ENCODE assay signal across 8 cellular contexts in the genomic region with DNA sequence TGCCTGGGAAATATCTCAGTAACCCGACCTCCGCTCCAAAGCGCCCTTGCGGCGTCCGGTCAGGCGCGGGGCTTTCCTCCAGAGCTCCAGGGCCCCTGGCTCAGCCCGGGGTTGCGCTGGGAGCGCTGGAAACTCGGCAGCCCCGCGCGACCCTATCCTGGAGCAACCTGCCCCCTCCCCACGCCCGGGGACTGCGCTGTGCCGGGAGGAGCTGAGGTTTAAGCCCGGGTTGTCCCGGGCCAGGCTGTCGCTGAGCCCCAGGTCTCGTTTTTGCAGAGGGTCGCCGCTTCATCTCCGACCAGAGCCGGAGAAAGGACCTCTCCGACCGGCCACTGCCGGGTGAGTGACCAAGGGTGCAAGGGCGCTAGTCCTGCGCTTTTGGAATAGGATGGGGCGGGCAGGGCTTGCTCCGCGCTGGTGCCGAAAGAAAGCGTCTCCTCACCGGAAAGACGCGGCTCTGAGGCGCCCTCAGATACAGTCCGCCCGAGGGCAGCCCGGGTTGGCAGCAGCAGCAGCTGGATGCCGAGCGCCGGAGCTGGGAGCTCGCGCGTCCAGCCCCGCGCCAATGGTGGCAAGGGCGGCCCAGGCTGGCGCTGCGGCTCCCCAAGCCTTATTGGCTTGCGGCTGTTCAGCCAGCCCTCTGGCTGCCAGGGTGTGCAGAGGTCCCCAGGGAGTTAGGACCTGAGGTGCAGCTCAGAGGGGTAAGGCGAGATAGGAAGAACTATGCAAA. TPM values are rescaled to one million over a fixed set of nuclear protein-coding genes. Genes with fewer than 3 reads are reported as not detected.
DNase-seq lines count a peak whose midpoint lies in the region; ATAC-seq, FAIRE-seq and TF ChIP-seq lines count a peak whose summit lies in the region.

No MANE protein-coding gene starts in this region.

- no peaks in the 10 kb centered on the region for H3K36me3 Mint-ChIP-seq in activated T-cell treated with anti-CD3 and anti-CD28 coated beads, Interleukin-2, amount 50 U/mL, for 4 hours (ENCODE audit: insufficient read depth)
- H3K36me3 Mint-ChIP-seq in stimulated activated naive B cell treated with anti-CD40 and anti-IgM and Interleukin-4, amounts not matched to agents 10 μg/mL and 1 μg/mL and 100 μg/mL, for 72 hours = no peaks in the 10 kb centered on the region

- H3K27ac Mint-ChIP-seq in stimulated activated naive B cell treated with anti-CD40 and anti-IgM and Interleukin-4, amounts not matched to agents 10 μg/mL and 1 μg/mL and 100 μg/mL, for 72 hours = no peak overlapping the region

- peaks cover 11% of the 10 kb centered on the region for H3K4me1 Mint-ChIP-seq in activated T-cell treated with anti-CD3 and anti-CD28 coated beads, Interleukin-2, amount 50 U/mL, for 4 hours (ENCODE audit: low read depth)
- peaks cover 0 to 3% of the 10 kb centered on the region in 2 donors for H3K4me1 Mint-ChIP-seq in stimulated activated naive B cell treated with anti-CD40 and anti-IgM and Interleukin-4, amounts not matched to agents 10 μg/mL and 1 μg/mL and 100 μg/mL, for 72 hours

- DNase-seq in Ammon's horn (ENCODE audit: low spot score) (peak; percentile 66), GM19239 (ENCODE audit: insufficient read length, low spot score) (peak; percentile 52), NCI-H748 (lab: John Stamatoyannopoulos, UW; ENCODE audit: unreplicated experiment) (peak; percentile 85), esophagus squamous epithelium (lab: John Stamatoyannopoulos, UW) (no peak)
- DNase-seq in activated T-cell treated with anti-CD3 and anti-CD28 coated beads, Interleukin-2, amount 50 U/mL, for 4 hours = peak; percentile 40
- peak; percentile 60 for DNase-seq in stimulated activated naive B cell treated with anti-CD40 and anti-IgM and Interleukin-4, amounts not matched to agents 10 μg/mL and 1 μg/mL and 100 μg/mL, for 72 hours

- H3K9me3 Mint-ChIP-seq in activated T-cell treated with anti-CD3 and anti-CD28 coated beads, Interleukin-2, amount 50 U/mL, for 4 hours = peaks cover 11% of the 10 kb centered on the region
- peaks cover 6 to 10% of the 10 kb centered on the region in 2 donors for H3K9me3 Mint-ChIP-seq in stimulated activated naive B cell treated with anti-CD40 and anti-IgM and Interleukin-4, amounts not matched to agents 10 μg/mL and 1 μg/mL and 100 μg/mL, for 72 hours

- H3K4me1 ChIP-seq in esophagus squamous epithelium (peaks cover 4 to 15% (median 9%) of the 10 kb centered on the region in 3 donors), muscle layer of duodenum (ENCODE audit: control insufficient read depth in 1 of 2, insufficient read depth in 2 of 2, low read length in 2 of 2) (peaks cover 0 to 21% of the 10 kb centered on the region in 2 donors)

- no peaks in the 10 kb centered on the region for H3K9me3 ChIP-seq in esophagus squamous epithelium
- no peaks in the 10 kb centered on the region for H3K9me3 ChIP-seq in muscle layer of duodenum (ENCODE audit: control insufficient read depth in 1 of 2, low read length in 2 of 2)

- H3K27me3 Mint-ChIP-seq in activated T-cell treated with anti-CD3 and anti-CD28 coated beads, Interleukin-2, amount 50 U/mL, for 4 hours (ENCODE audit: low read depth) = peaks cover 34% of the 10 kb centered on the region
- peaks cover 27 to 47% of the 10 kb centered on the region in 2 donors for H3K27me3 Mint-ChIP-seq in stimulated activated naive B cell treated with anti-CD40 and anti-IgM and Interleukin-4, amounts not matched to agents 10 μg/mL and 1 μg/mL and 100 μg/mL, for 72 hours

- peaks cover 0 to 42% (median 4%) of the 10 kb centered on the region in 4 donors for H3K27me3 ChIP-seq in esophagus squamous epithelium
- no peaks in the 10 kb centered on the region for H3K27me3 ChIP-seq in muscle layer of duodenum (ENCODE audit: low read depth, low read length)

- no peak for TF ChIP-seq POLR2A in esophagus squamous epithelium (IDR thresholded peaks at IDR 0.05)

- WGBS in esophagus squamous epithelium, 2 donors = 0 to 7% methylated on average over 1 to 17 of the region's 57 CpGs

- no peak for TF ChIP-seq CTCF in esophagus squamous epithelium (IDR thresholded peaks at IDR 0.05)

- H3K4me3 ChIP-seq in esophagus squamous epithelium (peak overlapping the region; percentile 35 to 69 (median 56)), muscle layer of duodenum (ENCODE audit: low read depth in 1 of 2, low read length in 2 of 2) (peak overlapping the region; percentile 53 to 80)

- no peaks in the 10 kb centered on the region for H3K36me3 ChIP-seq in esophagus squamous epithelium
- H3K36me3 ChIP-seq in muscle layer of duodenum (ENCODE audit: control insufficient read depth in 1 of 2, insufficient read depth in 2 of 2, low read length in 2 of 2) = no peaks in the 10 kb centered on the region

- intact Hi-C loops in esophagus squamous epithelium (cut with DNase I) = no loop called here

- H3K4me3 Mint-ChIP-seq in activated T-cell treated with anti-CD3 and anti-CD28 coated beads, Interleukin-2, amount 50 U/mL, for 4 hours = peak overlapping the region; percentile 75
- H3K4me3 Mint-ChIP-seq in stimulated activated naive B cell treated with anti-CD40 and anti-IgM and Interleukin-4, amounts not matched to agents 10 μg/mL and 1 μg/mL and 100 μg/mL, for 72 hours = peak overlapping the region; percentile 81 to 86

- H3K27ac ChIP-seq in esophagus squamous epithelium (no peak overlapping the region), muscle layer of duodenum (ENCODE audit: low read length) (no peak overlapping the region)

- FAIRE-seq in GM19239 (lab: Jason Lieb, UNC) = peak; percentile 83

- peak; percentile 89 for ATAC-seq in HG03354 (IDR thresholded peaks at IDR 0.05; ENCODE audit: poor library complexity, severe bottlenecking, unreplicated experiment)
- ATAC-seq in activated T-cell treated with anti-CD3 and anti-CD28 coated beads, Interleukin-2, amount 50 U/mL, for 4 hours = peak; percentile 96 to 98
- peak; percentile 94 to 96 for ATAC-seq in stimulated activated naive B cell treated with anti-CD40 and anti-IgM and Interleukin-4, amounts not matched to agents 10 μg/mL and 1 μg/mL and 100 μg/mL, for 72 hours (replicated peaks)

RNA-seq across cellular contexts. Expression of gene SPX, which starts 1.5 kb away (rescaled TPM):
- total RNA-seq in activated T-cell treated with anti-CD3 and anti-CD28 coated beads, Interleukin-2, amount 50 U/mL, for 4 hours = under 1 TPM; 0.10 to 0.27 (median 0.13) TPM
- total RNA-seq in esophagus squamous epithelium = not detected

RNA-seq across cellular contexts. Expression of gene GOLT1B, which starts 26.0 kb away (rescaled TPM):
- 10 to 100 TPM; 45.5 to 49.8 (median 48.1) TPM for total RNA-seq in activated T-cell treated with anti-CD3 and anti-CD28 coated beads, Interleukin-2, amount 50 U/mL, for 4 hours
- total RNA-seq in esophagus squamous epithelium = 10 to 100 TPM; 12.1 to 20.4 (median 17.1) TPM

RNA-seq across cellular contexts. Expression of gene RECQL, which starts 26.2 kb away (rescaled TPM):
- 10 to 100 TPM; 37.0 to 57.4 (median 45.7) TPM for total RNA-seq in activated T-cell treated with anti-CD3 and anti-CD28 coated beads, Interleukin-2, amount 50 U/mL, for 4 hours
- total RNA-seq in esophagus squamous epithelium = 10 to 100 TPM; 10.0 to 36.5 (median 25.6) TPM
